ENCODE assay signal across 8 cellular contexts in the genomic region with DNA sequence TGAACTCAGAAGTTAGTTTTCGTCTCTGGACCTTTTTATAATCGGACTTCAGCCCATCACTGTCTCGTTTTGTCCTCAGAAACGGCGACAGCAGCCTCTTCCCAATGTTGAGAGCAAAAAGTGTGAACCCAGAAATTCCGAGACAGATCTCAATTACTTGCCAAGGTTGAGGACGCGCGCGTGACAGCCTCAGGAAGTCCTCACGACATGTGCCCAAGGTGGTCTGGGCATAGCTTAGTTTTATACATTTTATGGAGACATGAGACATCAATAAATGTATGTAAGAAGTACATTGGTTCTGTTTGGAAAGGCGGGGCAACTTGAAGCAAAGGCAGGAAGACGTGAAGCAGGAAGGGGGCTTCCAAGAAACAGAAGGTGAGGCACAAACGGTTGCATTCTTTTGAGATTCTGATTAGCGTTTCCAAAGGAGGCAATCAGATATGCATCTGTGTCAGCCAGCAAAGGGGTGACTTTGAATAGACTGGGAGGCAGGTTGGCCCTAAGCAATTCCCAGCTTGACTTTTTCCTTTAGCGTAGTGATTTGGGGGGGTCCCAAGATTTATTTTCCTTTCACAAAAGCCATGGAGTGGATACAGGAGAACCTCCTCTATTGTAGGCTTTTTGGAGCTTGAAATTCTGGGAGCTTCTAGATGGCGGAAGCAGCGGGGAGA. TPM values are rescaled to one million over a fixed set of nuclear protein-coding genes. Genes with fewer than 3 reads are reported as not detected.
A peak's percentile ranks its signal among the peaks of the same experiment; 100 is the strongest.
DNase-seq lines count a peak whose midpoint lies in the region; ATAC-seq and TF ChIP-seq lines count a peak whose summit lies in the region.

No MANE protein-coding gene starts in this region.

- WGBS in body of pancreas, 2 donors, result 4 to 6% methylated on average over 18 of the region's 18 CpGs
- WGBS in testis, 2 donors, result 3% methylated on average over 18 of the region's 18 CpGs

- H3K4me3 Mint-ChIP-seq in T-helper 1 cell treated with Interleukin-12 subunit alpha and Interleukin-12 subunit beta and Interleukin-4 antibody, amounts not matched to agents 30 μg/mL and 1 μg/mL, for 36 hours, result peak overlapping the region; percentile 96

- no peaks in the 10 kb centered on the region for H3K9me3 ChIP-seq in body of pancreas
- no peaks in the 10 kb centered on the region for H3K9me3 ChIP-seq in testis

- peaks cover 43% of the 10 kb centered on the region for H3K4me1 ChIP-seq in body of pancreas
- peaks cover 8% of the 10 kb centered on the region for H3K4me1 ChIP-seq in testis

- H3K27ac ChIP-seq in HL-60 (replicated peaks) (peak overlapping the region; percentile 95), body of pancreas (peak overlapping the region; percentile 92 to 98 (median 96)), testis (peak overlapping the region; percentile 94 to 95)

- TF ChIP-seq POLR2A in body of pancreas (IDR thresholded peaks at IDR 0.05) (peak in 1 of 3 donors; percentile 87), testis (IDR thresholded peaks at IDR 0.05) (no peak)

- H3K4me1 Mint-ChIP-seq in T-helper 1 cell treated with Interleukin-12 subunit alpha and Interleukin-12 subunit beta and Interleukin-4 antibody, amounts not matched to agents 30 μg/mL and 1 μg/mL, for 36 hours (ENCODE audit: low read depth), result peaks cover 27% of the 10 kb centered on the region

- TF ChIP-seq CTCF in HL-60 (IDR thresholded peaks at IDR 0.05; ENCODE audit: insufficient read depth, low read length) (no peak), body of pancreas (IDR thresholded peaks at IDR 0.05) (no peak), testis (IDR thresholded peaks at IDR 0.05) (no peak)

- H3K27ac Mint-ChIP-seq in T-helper 1 cell treated with Interleukin-12 subunit alpha and Interleukin-12 subunit beta and Interleukin-4 antibody, amounts not matched to agents 30 μg/mL and 1 μg/mL, for 36 hours, result peak overlapping the region; percentile 99

- DNase-seq in T-helper 1 cell, result no peak
- DNase-seq in HL-60 (ENCODE audit: low read depth in 1 of 2, low spot score in 1 of 2), result no peak
- DNase-seq in body of pancreas, result no peak
- DNase-seq in left colon, result no peak
- DNase-seq in testis, result no peak
- no peak for DNase-seq in iPS-NIHi11 (ENCODE audit: low spot score)
- DNase-seq in GM19238 (ENCODE audit: insufficient read length, low spot score), result no peak

- H3K36me3 ChIP-seq in body of pancreas (replicated peaks in 1 of 2; ENCODE audit: insufficient read depth in 1 of 2, low read depth in 2 of 2) (peaks cover 0 to 2% of the 10 kb centered on the region in 2 donors), testis (ENCODE audit: low read depth, missing control alignments) (no peaks in the 10 kb centered on the region)

- ATAC-seq in body of pancreas (peak; percentile 19), left colon (peak; percentile 13)

- H3K9me3 Mint-ChIP-seq in T-helper 1 cell treated with Interleukin-12 subunit alpha and Interleukin-12 subunit beta and Interleukin-4 antibody, amounts not matched to agents 30 μg/mL and 1 μg/mL, for 36 hours, result no peaks in the 10 kb centered on the region

- intact Hi-C loops in body of pancreas (cut with DNase I) (no loop called here), left colon (cut with DNase I, micrococcal nuclease) (loop anchor here in 1 of 2 donors (10.0 kb wide), 1 partner anchor 90 kb away; a partner anchor contains a TSS), testis (cut with DNase I; ENCODE audit: low total_unique reads) (no loop called here)

- H3K27me3 Mint-ChIP-seq in T-helper 1 cell treated with Interleukin-12 subunit alpha and Interleukin-12 subunit beta and Interleukin-4 antibody, amounts not matched to agents 30 μg/mL and 1 μg/mL, for 36 hours (ENCODE audit: low read depth), result no peaks in the 10 kb centered on the region

- H3K27me3 ChIP-seq in HL-60 (ENCODE audit: insufficient read depth, poor library complexity, severe bottlenecking), result no peaks in the 10 kb centered on the region
- H3K27me3 ChIP-seq in body of pancreas, result no peaks in the 10 kb centered on the region
- no peaks in the 10 kb centered on the region for H3K27me3 ChIP-seq in testis

- peaks cover 18% of the 10 kb centered on the region for H3K36me3 Mint-ChIP-seq in T-helper 1 cell treated with Interleukin-12 subunit alpha and Interleukin-12 subunit beta and Interleukin-4 antibody, amounts not matched to agents 30 μg/mL and 1 μg/mL, for 36 hours (ENCODE audit: low read depth)

- H3K4me3 ChIP-seq in HL-60 (replicated peaks; ENCODE audit: insufficient read depth, low read length) (peak overlapping the region; percentile 56), body of pancreas (peak overlapping the region; percentile 77 to 79), testis (peak overlapping the region; percentile 77 to 97)

RNA-seq across cellular contexts. Expression of a gene that starts 0.6 kb away (rescaled TPM):
- 10 to 100 TPM; 10.2 to 11.4 TPM for total RNA-seq in body of pancreas
- 10 to 100 TPM in 1 of 2 donors, 1 to 10 TPM in 1; 9.8 to 11.7 TPM for total RNA-seq in left colon
- 10 to 100 TPM; 18.7 to 23.3 TPM for total RNA-seq in testis
- polyA plus RNA-seq in testis (ENCODE audit: insufficient read depth, low read depth, low replicate concordance), result 13.1 TPM

RNA-seq across cellular contexts. Expression of a gene that starts 8.9 kb away (rescaled TPM):
- total RNA-seq in body of pancreas, result 10 to 100 TPM; 17.8 to 24.1 TPM
- total RNA-seq in left colon, result 10 to 100 TPM; 58.7 to 62.4 TPM
- 10 to 100 TPM; 52.2 to 64.3 TPM for total RNA-seq in testis
- 52.3 TPM for polyA plus RNA-seq in testis (ENCODE audit: insufficient read depth, low read depth, low replicate concordance)

RNA-seq across cellular contexts. Expression of a gene that starts 22.9 kb away (rescaled TPM):
- total RNA-seq in body of pancreas, result 10 to 100 TPM in 1 of 2 donors, 1 to 10 TPM in 1; 8.3 to 23.7 TPM
- total RNA-seq in left colon, result 10 to 100 TPM; 10.6 to 20.7 TPM
- total RNA-seq in testis, result 10 to 100 TPM; 21.9 to 23.2 TPM
- polyA plus RNA-seq in testis (ENCODE audit: insufficient read depth, low read depth, low replicate concordance), result 11.3 TPM

RNA-seq across cellular contexts. Expression of a gene that starts 36.3 kb away (rescaled TPM):
- total RNA-seq in body of pancreas, result 10 to 100 TPM; 19.2 to 27.4 TPM
- 10 to 100 TPM; 16.6 to 24.4 TPM for total RNA-seq in left colon
- total RNA-seq in testis, result 10 to 100 TPM; 21.7 to 54.6 TPM
- polyA plus RNA-seq in testis (ENCODE audit: insufficient read depth, low read depth, low replicate concordance), result 38.5 TPM

RNA-seq across cellular contexts. Expression of a gene that starts 50.3 kb away (rescaled TPM):
- total RNA-seq in body of pancreas (10 to 100 TPM; 10.9 to 16.1 TPM), left colon (10 to 100 TPM; 14.9 to 17.8 TPM), testis (10 to 100 TPM; 14.8 to 17.1 TPM)
- 5.9 TPM for polyA plus RNA-seq in testis (ENCODE audit: insufficient read depth, low read depth, low replicate concordance)
